ENCODE assay signal across 24 cellular contexts in the genomic region with DNA sequence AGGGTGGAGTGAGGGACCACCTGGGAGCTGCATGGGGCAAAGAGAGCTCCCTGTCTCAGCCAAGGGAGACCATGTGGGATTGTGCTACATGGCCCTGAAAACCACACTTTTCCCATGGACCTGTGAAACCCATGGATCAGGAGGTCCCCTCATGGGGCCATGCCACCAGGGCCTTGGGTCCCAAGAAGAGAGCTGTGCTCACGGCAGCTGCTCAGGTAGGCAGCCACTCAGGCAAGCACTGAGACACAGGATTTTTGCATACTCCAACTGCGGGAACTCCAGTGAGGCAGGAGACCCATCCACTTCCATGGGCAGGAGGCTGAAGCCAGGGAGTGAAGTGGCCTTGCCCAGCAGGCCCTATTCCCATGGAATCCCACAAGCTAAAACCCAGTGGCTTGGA.
DNase-seq lines count a peak whose midpoint lies in the region; ATAC-seq, FAIRE-seq and TF ChIP-seq lines count a peak whose summit lies in the region.
"Had no signal": no experiment of that assay in that cellular context is flagged by ENCODE, and none has a peak within 500 bp of the region (broad histone marks: within the 10 kb centered on the region; RNA-seq: fewer than 3 reads in every experiment).

No MANE protein-coding gene starts in this region.

- H4K91ac ChIP-seq in neuronal stem cell (ENCODE audit: low read depth, low read length, poor library complexity): no peak overlapping the region

- no peak for TF ChIP-seq POLR2A in upper lobe of left lung (IDR thresholded peaks at IDR 0.05)
- no peak for TF ChIP-seq POLR2A in HepG2 (IDR thresholded peaks at IDR 0.05; ENCODE audit: insufficient read depth in 1 of 2, low read depth in 2 of 2, low read length in 2 of 2)

- POLR2A ChIA-PET in HepG2 (lab: Yijun Ruan, JAX): no interaction called here

- H3K9me3 Mint-ChIP-seq in chondrocyte (ENCODE audit: low read depth): peaks cover 6% of the 10 kb centered on the region
- H3K9me3 Mint-ChIP-seq in stimulated activated effector memory CD8-positive, alpha-beta T cell treated with anti-CD3 and anti-CD28 coated beads, Interleukin-12 subunit alpha, Interleukin-12 subunit beta, amount 100 ng/mL, for 72 hours: peaks cover 24% of the 10 kb centered on the region

- no peaks in the 10 kb centered on the region for H4K20me1 ChIP-seq in HepG2 (ENCODE audit: insufficient read depth, low read length)
- H4K20me1 ChIP-seq: BLaER1 had no signal

- no peak overlapping the region for H3K4me3 Mint-ChIP-seq in chondrocyte (ENCODE audit: unreplicated experiment)
- no peak overlapping the region for H3K4me3 Mint-ChIP-seq in stimulated activated effector memory CD8-positive, alpha-beta T cell treated with anti-CD3 and anti-CD28 coated beads, Interleukin-12 subunit alpha, Interleukin-12 subunit beta, amount 100 ng/mL, for 72 hours
- H3K4me3 Mint-ChIP-seq: CD14-positive monocyte; CD4-positive, alpha-beta memory T cell; CD4-positive, CD25-positive, alpha-beta regulatory T cell had no signal

- TF ChIP-seq RAD21 in HepG2 (CRISPR knock-in tag; IDR thresholded peaks at IDR 0.05): no peak

- DNase-seq in chondrocyte (ENCODE audit: low spot score) (peak; percentile 46), neuronal stem cell (ENCODE audit: low spot score) (no peak), upper lobe of left lung (no peak), aorta (no peak), NAMALWA (ENCODE audit: low spot score) (no peak), HepG2 (ENCODE audit: low spot score) (no peak)
- no peak for DNase-seq in stimulated activated effector memory CD8-positive, alpha-beta T cell treated with anti-CD3 and anti-CD28 coated beads, Interleukin-12 subunit alpha, Interleukin-12 subunit beta, amount 100 ng/mL, for 72 hours (ENCODE audit: low spot score in 2 of 2)
- DNase-seq: 8988T; ACHN; BE2C; C1 segment of cervical spinal cord; CD4-positive, alpha-beta memory T cell; CD4-positive, CD25-positive, alpha-beta regulatory T cell; CD8-positive, alpha-beta memory T cell; COR-L47; DMS 273 treated with DMSO at 0.1 percent for 48 hours; DMS79 treated with DMSO at 0.1 percent for 48 hours; GF-D8 had no signal

- H3K27ac ChIP-seq in neuronal stem cell (replicated peaks; ENCODE audit: low read length) (no peak overlapping the region), upper lobe of left lung (no peak overlapping the region), aorta (ENCODE audit: low read depth in 1 of 2, low read length in 2 of 2) (no peak overlapping the region), HepG2 (ENCODE audit: extremely low read length, insufficient read depth, low read length) (no peak overlapping the region)
- H3K27ac ChIP-seq: BLaER1 had no signal

- H3K27ac Mint-ChIP-seq in chondrocyte (ENCODE audit: unreplicated experiment): no peak overlapping the region
- no peak overlapping the region for H3K27ac Mint-ChIP-seq in stimulated activated effector memory CD8-positive, alpha-beta T cell treated with anti-CD3 and anti-CD28 coated beads, Interleukin-12 subunit alpha, Interleukin-12 subunit beta, amount 100 ng/mL, for 72 hours
- H3K27ac Mint-ChIP-seq: CD14-positive monocyte; CD4-positive, alpha-beta memory T cell; CD4-positive, CD25-positive, alpha-beta regulatory T cell; CD8-positive, alpha-beta memory T cell had no signal

- no peaks in the 10 kb centered on the region for H3K79me2 ChIP-seq in HepG2 (ENCODE audit: insufficient read depth, low read length)

- no peak for TF ChIP-seq EP300 in upper lobe of left lung (IDR thresholded peaks at IDR 0.05)
- no peak for TF ChIP-seq EP300 in HepG2 (IDR thresholded peaks at IDR 0.05; ENCODE audit: low read depth in 2 of 2, low read length in 2 of 2)
- TF ChIP-seq EP300 in HepG2 (CRISPR knock-in tag; IDR thresholded peaks at IDR 0.05; ENCODE audit: borderline replicate concordance): no peak

- ATAC-seq in upper lobe of left lung (ENCODE audit: low FRiP score in 2 of 2) (peak; percentile 19 to 37), aorta (ENCODE audit: low FRiP score) (peak; percentile 42), HepG2 (no peak)
- ATAC-seq in stimulated activated effector memory CD8-positive, alpha-beta T cell treated with anti-CD3 and anti-CD28 coated beads, Interleukin-12 subunit alpha, Interleukin-12 subunit beta, amount 100 ng/mL, for 72 hours: no peak

- H3K27me3 Mint-ChIP-seq in chondrocyte (ENCODE audit: low read depth): peaks cover 2% of the 10 kb centered on the region
- H3K27me3 Mint-ChIP-seq: CD4-positive, alpha-beta memory T cell; CD4-positive, CD25-positive, alpha-beta regulatory T cell; CD8-positive, alpha-beta memory T cell had no signal

- H3K4me3 ChIP-seq in neuronal stem cell (ENCODE audit: low read length in 2 of 2) (no peak overlapping the region), upper lobe of left lung (no peak overlapping the region), aorta (ENCODE audit: low read length in 2 of 2) (no peak overlapping the region), HepG2 (replicated peaks in 1 of 3; ENCODE audit: insufficient read depth in 1 of 3, low read depth in 2 of 3, low read length in 3 of 3) (no peak overlapping the region)
- H3K4me3 ChIP-seq: BLaER1 had no signal

- H2BK15ac ChIP-seq in neuronal stem cell (ENCODE audit: low read length): no peak overlapping the region

- H2BK120ac ChIP-seq in neuronal stem cell (ENCODE audit: low read depth, low read length): no peak overlapping the region

- H2AK5ac ChIP-seq in neuronal stem cell (ENCODE audit: low read depth, low read length): no peak overlapping the region

- no peaks in the 10 kb centered on the region for H3K27me3 ChIP-seq in neuronal stem cell (ENCODE audit: control insufficient read depth in 3 of 3, insufficient read depth in 3 of 3, low read depth in 1 of 3, low read length in 3 of 3)
- H3K27me3 ChIP-seq in upper lobe of left lung: no peaks in the 10 kb centered on the region
- no peaks in the 10 kb centered on the region for H3K27me3 ChIP-seq in aorta (ENCODE audit: control insufficient read depth in 1 of 2, insufficient read depth in 2 of 2, low read length in 1 of 2)
- H3K27me3 ChIP-seq in HepG2 (ENCODE audit: control insufficient read depth in 1 of 2, insufficient read depth in 2 of 2, low read length in 2 of 2): no peaks in the 10 kb centered on the region
- H3K27me3 ChIP-seq: BE2C, BLaER1 had no signal

- CTCF ChIA-PET in HepG2 (lab: Yijun Ruan, JAX; ENCODE audit: low intra/inter-chr PET ratio, low total read pairs): no interaction called here

- no CpG with 5 or more reads among the region's 2 CpGs for WGBS in neuronal stem cell (ENCODE audit: extremely low coverage in 2 of 2, insufficient read length in 2 of 2, insufficient replicate concordance in 1 of 2), 2 donors
- 75 to 100% methylated on average over 1 to 2 of the region's 2 CpGs for WGBS in upper lobe of left lung, 2 donors
- WGBS in aorta, 2 donors: 94 to 96% methylated on average over 2 of the region's 2 CpGs
- no CpG with 5 or more reads among the region's 2 CpGs for WGBS in HepG2 (ENCODE audit: low lambda C conversion rate)

- H2BK12ac ChIP-seq in neuronal stem cell (ENCODE audit: low read length): no peak overlapping the region

- H3K4ac ChIP-seq in neuronal stem cell (ENCODE audit: low read length): no peak overlapping the region

- H3K36me3 ChIP-seq in neuronal stem cell (replicated peaks in 1 of 2; ENCODE audit: control insufficient read depth in 2 of 2, insufficient read depth in 2 of 2, low read length in 2 of 2) (no peaks in the 10 kb centered on the region), upper lobe of left lung (no peaks in the 10 kb centered on the region), aorta (ENCODE audit: control insufficient read depth in 1 of 2, insufficient read depth in 2 of 2, low read length in 1 of 2) (no peaks in the 10 kb centered on the region), HepG2 (replicated peaks in 1 of 2; ENCODE audit: control insufficient read depth in 1 of 2, insufficient read depth in 2 of 2, low read length in 2 of 2) (no peaks in the 10 kb centered on the region)
- H3K36me3 ChIP-seq: BE2C, BLaER1 had no signal

- H2AFZ ChIP-seq in neuronal stem cell (ENCODE audit: low read length) (no peak overlapping the region), HepG2 (ENCODE audit: low read length) (no peak overlapping the region)

- TF ChIP-seq CTCF in chondrocyte (IDR thresholded peaks at IDR 0.05) (no peak), upper lobe of left lung (IDR thresholded peaks at IDR 0.05) (no peak), HepG2 (CRISPR knock-in tag; IDR thresholded peaks at IDR 0.05) (no peak)

- no peak for FAIRE-seq in HepG2 (lab: Jason Lieb, UNC)
- FAIRE-seq: A204.1, G401.6, GM12891, GM19239 had no signal

- H3K23ac ChIP-seq in neuronal stem cell (ENCODE audit: low read depth, low read length, poor library complexity): no peak overlapping the region

- no peaks in the 10 kb centered on the region for H3K79me1 ChIP-seq in neuronal stem cell (ENCODE audit: low read depth, low read length)

- no peaks in the 10 kb centered on the region for H3K36me3 Mint-ChIP-seq in chondrocyte (ENCODE audit: low read depth)
- H3K36me3 Mint-ChIP-seq in stimulated activated effector memory CD8-positive, alpha-beta T cell treated with anti-CD3 and anti-CD28 coated beads, Interleukin-12 subunit alpha, Interleukin-12 subunit beta, amount 100 ng/mL, for 72 hours: no peaks in the 10 kb centered on the region
- H3K36me3 Mint-ChIP-seq: CD14-positive monocyte; CD4-positive, alpha-beta memory T cell; CD4-positive, CD25-positive, alpha-beta regulatory T cell had no signal

- no peaks in the 10 kb centered on the region for H3K9me3 ChIP-seq in neuronal stem cell (replicated peaks in 1 of 2; ENCODE audit: control insufficient read depth in 2 of 2, insufficient read depth in 1 of 2, low read depth in 1 of 2, low read length in 2 of 2)
- H3K9me3 ChIP-seq in upper lobe of left lung: peaks cover 0 to 4% (median 0%) of the 10 kb centered on the region in 4 donors
- H3K9me3 ChIP-seq in aorta (ENCODE audit: control insufficient read depth, low read length): no peaks in the 10 kb centered on the region
- peaks cover 95% of the 10 kb centered on the region for H3K9me3 ChIP-seq in HepG2 (ENCODE audit: low read length)
- H3K9me3 ChIP-seq: BE2C had no signal

- H3K9ac ChIP-seq in neuronal stem cell (ENCODE audit: low read depth, low read length, poor library complexity) (peak overlapping the region; percentile 7), HepG2 (ENCODE audit: insufficient read depth, low read depth, low read length) (no peak overlapping the region)
- H3K9ac ChIP-seq: BLaER1 had no signal

- no peak overlapping the region for H3K14ac ChIP-seq in neuronal stem cell (ENCODE audit: low read length)

- no peak overlapping the region for H3K4me2 ChIP-seq in neuronal stem cell (ENCODE audit: insufficient read depth, low read length, poor library complexity, severe bottlenecking)
- no peak overlapping the region for H3K4me2 ChIP-seq in HepG2 (ENCODE audit: low read depth, low read length)
- H3K4me2 ChIP-seq: BLaER1 had no signal

- no TSS peak for BruUV-seq in HepG2 (replicated peaks; lab: Mats Ljungman, UMichigan)

- H2BK5ac ChIP-seq in neuronal stem cell (ENCODE audit: low read length): no peak overlapping the region

- in situ Hi-C loops in HepG2 (cut with HindIII; ENCODE audit: extremely low pct_ligation_motif_present, low pct_unique_long_range_greater_than_20kb): no loop called here

- H3K4me1 ChIP-seq in neuronal stem cell (ENCODE audit: control insufficient read depth in 2 of 2, insufficient read depth in 1 of 2, low read depth in 1 of 2, low read length in 2 of 2): no peaks in the 10 kb centered on the region
- no peaks in the 10 kb centered on the region for H3K4me1 ChIP-seq in upper lobe of left lung
- H3K4me1 ChIP-seq in aorta (ENCODE audit: control insufficient read depth in 1 of 2, insufficient read depth in 2 of 2, low read length in 2 of 2): no peaks in the 10 kb centered on the region
- no peaks in the 10 kb centered on the region for H3K4me1 ChIP-seq in HepG2 (ENCODE audit: insufficient read depth, low read length)
- H3K4me1 ChIP-seq: BE2C, BLaER1 had no signal

- intact Hi-C loops in aorta (cut with DNase I) (no loop called here), HepG2 (cut with micrococcal nuclease; ENCODE audit: unreplicated experiment) (no loop called here)

- no peak overlapping the region for H4K8ac ChIP-seq in neuronal stem cell (ENCODE audit: low read depth, low read length)

- H3K4me1 Mint-ChIP-seq in chondrocyte (ENCODE audit: low read depth): no peaks in the 10 kb centered on the region
- no peaks in the 10 kb centered on the region for H3K4me1 Mint-ChIP-seq in stimulated activated effector memory CD8-positive, alpha-beta T cell treated with anti-CD3 and anti-CD28 coated beads, Interleukin-12 subunit alpha, Interleukin-12 subunit beta, amount 100 ng/mL, for 72 hours
- H3K4me1 Mint-ChIP-seq: CD14-positive monocyte; CD4-positive, alpha-beta memory T cell; CD4-positive, CD25-positive, alpha-beta regulatory T cell; CD8-positive, alpha-beta memory T cell had no signal

- H3K18ac ChIP-seq in neuronal stem cell (ENCODE audit: low read length): peak overlapping the region; percentile 36

Comparison
In these comparisons a context has a peak if more than half of its experiments do, and no peak if none do; other contexts are left out.
1. ATAC-seq: peak in upper lobe of left lung (2 of 2) and aorta (single experiment); none in stimulated activated effector memory CD8-positive, alpha-beta T cell treated with anti-CD3 and anti-CD28 coated beads, Interleukin-12 subunit alpha, Interleukin-12 subunit beta, amount 100 ng/mL, for 72 hours (single experiment) and HepG2 (single experiment).